ENCODE assay signal across 18 cellular contexts in genomic region chr22:47207846-47208554, GRCh38.
"Had no signal": no experiment of that assay in that cellular context is flagged by ENCODE, and none has a peak within 500 bp of the region (broad histone marks: within the 10 kb centered on the region; RNA-seq: fewer than 3 reads in every experiment).

No MANE protein-coding gene starts in this region.

- H3K9me3 Mint-ChIP-seq: activated CD8-positive, alpha-beta T cell treated with anti-CD3 and anti-CD28 coated beads for 36 hours; activated naive CD8-positive, alpha-beta T cell treated with anti-CD3 and anti-CD28 coated beads for 36 hours; immature natural killer cell had no signal

- H3K36me3 Mint-ChIP-seq: activated naive CD8-positive, alpha-beta T cell treated with anti-CD3 and anti-CD28 coated beads for 36 hours; immature natural killer cell had no signal

- H3K27ac Mint-ChIP-seq: activated CD8-positive, alpha-beta T cell treated with anti-CD3 and anti-CD28 coated beads for 36 hours; activated naive CD8-positive, alpha-beta T cell treated with anti-CD3 and anti-CD28 coated beads for 36 hours; immature natural killer cell; nephron; T-helper 17 cell had no signal

- H3K9me3 ChIP-seq: esophagus squamous epithelium, tibial artery, vagina had no signal

- H3K36me3 ChIP-seq: brain microvascular endothelial cell, esophagus squamous epithelium, tibial artery, vagina had no signal

- H3K4me1 ChIP-seq: esophagus squamous epithelium, tibial artery, vagina had no signal

- H3K4me3 Mint-ChIP-seq: activated CD8-positive, alpha-beta T cell treated with anti-CD3 and anti-CD28 coated beads for 36 hours; activated naive CD8-positive, alpha-beta T cell treated with anti-CD3 and anti-CD28 coated beads for 36 hours; immature natural killer cell; nephron; T-helper 17 cell had no signal

- H3K27me3 ChIP-seq: brain microvascular endothelial cell, vagina had no signal

- H3K27me3 Mint-ChIP-seq: activated CD8-positive, alpha-beta T cell treated with anti-CD3 and anti-CD28 coated beads for 36 hours; activated naive CD8-positive, alpha-beta T cell treated with anti-CD3 and anti-CD28 coated beads for 36 hours; T-helper 17 cell had no signal

- H3K27ac ChIP-seq: brain microvascular endothelial cell, dorsolateral prefrontal cortex, esophagus squamous epithelium, tibial artery, vagina had no signal

- H3K4me1 Mint-ChIP-seq: activated naive CD8-positive, alpha-beta T cell treated with anti-CD3 and anti-CD28 coated beads for 36 hours; immature natural killer cell; T-helper 17 cell had no signal

- DNase-seq: activated CD8-positive, alpha-beta T cell treated with anti-CD3 and anti-CD28 coated beads for 36 hours; activated gamma-delta T cell treated with Interleukin-2 at 50 U/mL for 16 hours; activated naive CD8-positive, alpha-beta T cell treated with anti-CD3 and anti-CD28 coated beads for 36 hours; activated T-cell treated with anti-CD3 and anti-CD28 coated beads for 4 hours; brain microvascular endothelial cell; esophagus squamous epithelium; foreskin fibroblast; glutamatergic neuron; immature natural killer cell; left colon; mammary epithelial cell; stimulated activated CD4-positive, alpha-beta T cell treated with anti-CD3 and anti-CD28 coated beads, Interleukin-15, amount 100 ng/mL, for 24 hours; stimulated activated CD4-positive, alpha-beta T cell treated with anti-CD3 and anti-CD28 coated beads, Interleukin-4, amount 100 ng/mL, for 4 hours; T-helper 17 cell had no signal

- H3K4me3 ChIP-seq: dorsolateral prefrontal cortex, esophagus squamous epithelium, tibial artery, vagina had no signal
